7 cellular contexts compared by ENCODE assay signal in genomic region chr12:120792456-120792855, GRCh38.
DNase-seq lines count a peak whose midpoint lies in the region; ATAC-seq and TF ChIP-seq lines count a peak whose summit lies in the region.
"Not testable (repeated sequence)": the region's sequence is repeated elsewhere in the genome, so short reads cannot be mapped to it uniquely, and the experiment has no call there.

No MANE protein-coding gene starts in this region.

- not testable (repeated sequence) for H3K4me3 ChIP-seq in right cardiac atrium (ENCODE audit: low read length); naive thymus-derived CD4-positive, alpha-beta T cell (ENCODE audit: low read length)

- POLR2A ChIA-PET in CD4-positive, alpha-beta T cell (lab: Charles Lee) = not testable (repeated sequence)
- POLR2A ChIA-PET in naive thymus-derived CD4-positive, alpha-beta T cell (lab: Charles Lee) = interaction anchor here (0.6 to 0.7 kb wide), 2 partner anchors 310 to 1331 kb away, joined by 3 read pairs; no protein-coding TSS in a partner anchor

- 94% methylated on average over 9 of the region's 9 CpGs for WGBS in right cardiac atrium

- intact Hi-C loops in CD4-positive, alpha-beta T cell (cut with DNase I, micrococcal nuclease) = loop anchor here in 1 of 2 experiments (10.0 kb wide), 1 partner anchor 92 kb away; no protein-coding TSS in a partner anchor
- intact Hi-C loops in right cardiac atrium (cut with DNase I); naive thymus-derived CD4-positive, alpha-beta T cell (cut with micrococcal nuclease): not testable (repeated sequence)

- not testable (repeated sequence) for H3K9me3 Mint-ChIP-seq in CD4-positive, alpha-beta T cell; central memory CD8-positive, alpha-beta T cell
- peaks cover 24% of the 10 kb centered on the region for H3K9me3 Mint-ChIP-seq in activated T-cell treated with anti-CD3 and anti-CD28 coated beads, Interleukin-2, amount 50 U/mL, for 24 hours
- H3K9me3 Mint-ChIP-seq in naive thymus-derived CD4-positive, alpha-beta T cell = peaks cover 0 to 31% (median 22%) of the 10 kb centered on the region in 11 donors
- peaks cover 15% of the 10 kb centered on the region for H3K9me3 Mint-ChIP-seq in stimulated activated effector memory CD8-positive, alpha-beta T cell treated with anti-CD3 and anti-CD28 coated beads, Interleukin-12 subunit alpha, Interleukin-12 subunit beta, amount 100 ng/mL, for 72 hours

- peak overlapping the region; percentile 75 for H3K27ac Mint-ChIP-seq in CD4-positive, alpha-beta T cell
- H3K27ac Mint-ChIP-seq in T-helper 17 cell = peak overlapping the region; percentile 39
- peak overlapping the region; percentile 66 for H3K27ac Mint-ChIP-seq in activated T-cell treated with anti-CD3 and anti-CD28 coated beads, Interleukin-2, amount 50 U/mL, for 24 hours
- peak overlapping the region; percentile 35 for H3K27ac Mint-ChIP-seq in central memory CD8-positive, alpha-beta T cell (ENCODE audit: low read depth)
- peak overlapping the region in 7 of 9 donors; percentile 15 to 77 (median 43) for H3K27ac Mint-ChIP-seq in naive thymus-derived CD4-positive, alpha-beta T cell
- peak overlapping the region; percentile 24 for H3K27ac Mint-ChIP-seq in stimulated activated effector memory CD8-positive, alpha-beta T cell treated with anti-CD3 and anti-CD28 coated beads, Interleukin-12 subunit alpha, Interleukin-12 subunit beta, amount 100 ng/mL, for 72 hours

- H3K36me3 Mint-ChIP-seq in CD4-positive, alpha-beta T cell (ENCODE audit: low read depth) = peaks cover 78% of the 10 kb centered on the region
- peaks cover 12% of the 10 kb centered on the region for H3K36me3 Mint-ChIP-seq in T-helper 17 cell (ENCODE audit: low read depth)
- H3K36me3 Mint-ChIP-seq in activated T-cell treated with anti-CD3 and anti-CD28 coated beads, Interleukin-2, amount 50 U/mL, for 24 hours (ENCODE audit: low read depth) = peaks cover 80% of the 10 kb centered on the region
- peaks cover 12% of the 10 kb centered on the region for H3K36me3 Mint-ChIP-seq in central memory CD8-positive, alpha-beta T cell (ENCODE audit: insufficient read depth)
- peaks cover 13 to 59% (median 44%) of the 10 kb centered on the region in 5 donors for H3K36me3 Mint-ChIP-seq in naive thymus-derived CD4-positive, alpha-beta T cell
- H3K36me3 Mint-ChIP-seq in stimulated activated effector memory CD8-positive, alpha-beta T cell treated with anti-CD3 and anti-CD28 coated beads, Interleukin-12 subunit alpha, Interleukin-12 subunit beta, amount 100 ng/mL, for 72 hours = peaks cover 35% of the 10 kb centered on the region

- H3K4me1 Mint-ChIP-seq in CD4-positive, alpha-beta T cell (ENCODE audit: low read depth) = peaks cover 31% of the 10 kb centered on the region
- peaks cover 17% of the 10 kb centered on the region for H3K4me1 Mint-ChIP-seq in T-helper 17 cell
- H3K4me1 Mint-ChIP-seq in activated T-cell treated with anti-CD3 and anti-CD28 coated beads, Interleukin-2, amount 50 U/mL, for 24 hours (ENCODE audit: low read depth) = peaks cover 48% of the 10 kb centered on the region
- peaks cover 21% of the 10 kb centered on the region for H3K4me1 Mint-ChIP-seq in central memory CD8-positive, alpha-beta T cell
- peaks cover 8 to 48% (median 30%) of the 10 kb centered on the region in 7 donors for H3K4me1 Mint-ChIP-seq in naive thymus-derived CD4-positive, alpha-beta T cell
- peaks cover 25% of the 10 kb centered on the region for H3K4me1 Mint-ChIP-seq in stimulated activated effector memory CD8-positive, alpha-beta T cell treated with anti-CD3 and anti-CD28 coated beads, Interleukin-12 subunit alpha, Interleukin-12 subunit beta, amount 100 ng/mL, for 72 hours

- H3K27me3 ChIP-seq in CD4-positive, alpha-beta T cell (ENCODE audit: control insufficient read depth, insufficient read depth, low read length); right cardiac atrium (ENCODE audit: control insufficient read depth, insufficient read depth); naive thymus-derived CD4-positive, alpha-beta T cell (ENCODE audit: control insufficient read depth in 2 of 2, insufficient read depth in 2 of 2, low read length in 2 of 2): not testable (repeated sequence)

- not testable (repeated sequence) for H3K27ac ChIP-seq in CD4-positive, alpha-beta T cell (ENCODE audit: low read depth, low read length); right cardiac atrium (ENCODE audit: low read length); naive thymus-derived CD4-positive, alpha-beta T cell (ENCODE audit: low read depth, low read length)

- CTCF ChIA-PET in CD4-positive, alpha-beta T cell (lab: Charles Lee) = not testable (repeated sequence)
- CTCF ChIA-PET in naive thymus-derived CD4-positive, alpha-beta T cell (lab: Charles Lee) = interaction anchor here (0.6 kb wide), 1 partner anchor 663 kb away, joined by 3 read pairs; no protein-coding TSS in a partner anchor

- TF ChIP-seq CTCF in CD4-positive, alpha-beta T cell (IDR thresholded peaks at IDR 0.05) = not testable (repeated sequence)

- H3K27me3 Mint-ChIP-seq in CD4-positive, alpha-beta T cell; T-helper 17 cell; activated T-cell treated with anti-CD3 and anti-CD28 coated beads, Interleukin-2, amount 50 U/mL, for 24 hours; central memory CD8-positive, alpha-beta T cell; naive thymus-derived CD4-positive, alpha-beta T cell: not testable (repeated sequence)

- DNase-seq in CD4-positive, alpha-beta T cell; T-helper 17 cell; activated T-cell treated with anti-CD3 and anti-CD28 coated beads, Interleukin-2, amount 50 U/mL, for 24 hours; central memory CD8-positive, alpha-beta T cell (ENCODE audit: low spot score in 2 of 2); naive thymus-derived CD4-positive, alpha-beta T cell; stimulated activated effector memory CD8-positive, alpha-beta T cell treated with anti-CD3 and anti-CD28 coated beads, Interleukin-12 subunit alpha, Interleukin-12 subunit beta, amount 100 ng/mL, for 72 hours (ENCODE audit: low spot score in 2 of 2): not testable (repeated sequence)
- DNase-seq in right cardiac atrium = peak in 2 of 3 donors; percentile 14 to 61

- H3K4me3 Mint-ChIP-seq in CD4-positive, alpha-beta T cell; T-helper 17 cell; activated T-cell treated with anti-CD3 and anti-CD28 coated beads, Interleukin-2, amount 50 U/mL, for 24 hours; central memory CD8-positive, alpha-beta T cell; naive thymus-derived CD4-positive, alpha-beta T cell; stimulated activated effector memory CD8-positive, alpha-beta T cell treated with anti-CD3 and anti-CD28 coated beads, Interleukin-12 subunit alpha, Interleukin-12 subunit beta, amount 100 ng/mL, for 72 hours: not testable (repeated sequence)

- H3K9me3 ChIP-seq in CD4-positive, alpha-beta T cell (ENCODE audit: control insufficient read depth, low read length) = peaks cover 14% of the 10 kb centered on the region
- H3K9me3 ChIP-seq in T-helper 17 cell (ENCODE audit: control insufficient read depth, low read length, poor library complexity, severe bottlenecking); right cardiac atrium (ENCODE audit: control insufficient read depth, low read length); naive thymus-derived CD4-positive, alpha-beta T cell (ENCODE audit: control insufficient read depth in 2 of 3, low read length in 3 of 3): not testable (repeated sequence)

- H3K4me1 ChIP-seq in right cardiac atrium (ENCODE audit: control insufficient read depth, insufficient read depth, low read length); naive thymus-derived CD4-positive, alpha-beta T cell (ENCODE audit: control insufficient read depth in 2 of 2, insufficient read depth in 2 of 2, low read length in 2 of 2): not testable (repeated sequence)

- not testable (repeated sequence) for ATAC-seq in CD4-positive, alpha-beta T cell (ENCODE audit: poor library complexity); T-helper 17 cell; central memory CD8-positive, alpha-beta T cell (replicated peaks; ENCODE audit: extremely low read depth, poor library complexity, severe bottlenecking); right cardiac atrium; naive thymus-derived CD4-positive, alpha-beta T cell; stimulated activated effector memory CD8-positive, alpha-beta T cell treated with anti-CD3 and anti-CD28 coated beads, Interleukin-12 subunit alpha, Interleukin-12 subunit beta, amount 100 ng/mL, for 72 hours

- H3K36me3 ChIP-seq in naive thymus-derived CD4-positive, alpha-beta T cell (ENCODE audit: control insufficient read depth in 2 of 3, insufficient read depth in 3 of 3, low read length in 3 of 3) = not testable (repeated sequence)

Comparison
In these comparisons a context has a peak if more than half of its experiments do, and no peak if none do; other contexts are left out.
1. H3K27ac Mint-ChIP-seq: peak in every context shown above with its lines; median percentile 75 in CD4-positive, alpha-beta T cell; 66 in activated T-cell treated with anti-CD3 and anti-CD28 coated beads, Interleukin-2, amount 50 U/mL, for 24 hours; 43 in naive thymus-derived CD4-positive, alpha-beta T cell; 39 in T-helper 17 cell; 35 in central memory CD8-positive, alpha-beta T cell; 24 in stimulated activated effector memory CD8-positive, alpha-beta T cell treated with anti-CD3 and anti-CD28 coated beads, Interleukin-12 subunit alpha, Interleukin-12 subunit beta, amount 100 ng/mL, for 72 hours.